ENCODE assay signal across 1 cellular context in the genomic region with DNA sequence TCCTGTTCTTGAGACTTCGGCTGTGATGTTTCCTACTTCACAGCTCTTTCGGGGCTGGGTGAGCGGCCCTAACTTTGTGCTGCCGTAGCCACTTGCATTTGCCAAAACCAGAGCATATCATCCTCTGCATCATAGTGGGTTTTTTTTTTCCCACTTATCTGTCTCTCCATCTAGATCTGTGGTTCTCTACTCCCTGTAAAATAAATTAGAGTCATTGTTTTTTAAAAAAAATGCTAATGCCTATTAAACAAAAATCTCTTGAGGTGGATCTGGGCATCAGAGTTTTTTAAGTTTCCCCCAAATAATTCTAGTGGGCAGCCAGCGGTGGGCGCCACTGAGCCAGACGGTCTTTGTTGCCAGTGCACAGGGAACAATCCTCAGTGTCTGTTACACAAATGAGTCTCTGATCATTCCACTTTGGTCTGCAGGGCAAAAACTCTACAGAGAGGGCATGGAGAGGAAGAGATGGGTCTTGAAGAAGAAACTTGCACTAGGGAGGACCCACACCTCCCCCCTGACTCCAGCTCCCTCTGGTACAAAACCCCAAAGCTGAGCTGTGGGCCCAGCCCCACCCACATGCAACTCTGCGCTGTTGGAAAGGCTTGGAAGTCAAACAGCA.
TF ChIP-seq lines count a peak whose summit lies in the region.

No MANE protein-coding gene starts in this region.

TF ChIP-seq in IMR-90, 13 proteins besides CTCF, POLR2A, EP300 and RAD21 (continued from another document):
- TF ChIP-seq RCOR1 (IDR thresholded peaks at IDR 0.05; ENCODE audit: insufficient replicate concordance, low read length): no peak
- TF ChIP-seq SMC3 (IDR thresholded peaks at IDR 0.05; ENCODE audit: low read depth, low read length): no peak
